In the genomic region with DNA sequence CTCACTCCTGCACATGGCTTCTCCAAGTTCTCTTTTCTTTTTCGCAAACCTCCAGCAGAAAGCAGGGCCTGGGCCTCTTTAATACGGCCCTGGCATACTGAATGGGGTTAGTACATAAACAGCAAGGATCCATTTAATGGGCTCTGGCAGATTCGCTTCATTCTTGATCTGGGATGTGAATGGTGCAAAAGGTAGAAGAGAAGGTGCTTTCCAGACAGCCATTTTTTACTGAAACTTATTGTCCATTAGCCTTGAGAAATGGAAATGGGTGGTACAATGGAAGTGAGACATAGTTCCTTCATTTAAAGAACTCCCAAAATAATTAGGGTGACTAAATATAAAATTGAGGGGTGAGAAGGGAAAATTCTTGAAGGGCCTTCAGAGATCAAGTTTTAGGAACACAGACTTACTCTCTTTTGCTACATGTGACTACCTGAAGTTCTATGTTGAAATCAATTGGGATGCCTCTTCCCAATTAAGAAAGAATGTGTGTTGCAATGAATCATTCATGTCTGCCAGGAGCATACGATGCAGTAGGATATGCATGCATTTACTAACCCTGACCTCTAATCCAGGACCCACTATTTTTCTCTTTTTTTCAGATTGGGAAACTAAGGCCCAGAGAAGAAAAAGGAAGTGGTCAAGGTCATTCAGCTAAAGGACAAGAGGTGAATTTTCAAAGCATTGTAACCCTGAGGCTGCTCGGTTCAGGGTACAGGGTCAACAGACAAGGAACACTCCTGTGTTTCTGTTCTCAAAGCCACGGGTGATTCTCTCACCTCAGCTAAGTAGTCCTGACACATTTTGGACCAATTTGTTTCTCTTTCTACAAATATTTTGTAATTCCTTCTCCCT, we compare ENCODE assay signal across 15 cellular contexts.
DNase-seq lines count a peak whose midpoint lies in the region; ATAC-seq and TF ChIP-seq lines count a peak whose summit lies in the region.
"Had no signal": no experiment of that assay in that cellular context is flagged by ENCODE, and none has a peak within 500 bp of the region (broad histone marks: within the 10 kb centered on the region; RNA-seq: fewer than 3 reads in every experiment).

No MANE protein-coding gene starts in this region.

- peaks cover 10 to 19% of the 10 kb centered on the region in 2 donors for H3K27me3 Mint-ChIP-seq in stimulated activated naive B cell treated with anti-CD40 and anti-IgM and Interleukin-4, amounts not matched to agents 10 μg/mL and 1 μg/mL and 100 μg/mL, for 72 hours
- peaks cover 22% of the 10 kb centered on the region for H3K27me3 Mint-ChIP-seq in activated naive CD8-positive, alpha-beta T cell treated with anti-CD3 and anti-CD28 coated beads for 36 hours

- ATAC-seq in GM18909 (IDR thresholded peaks at IDR 0.05; ENCODE audit: poor library complexity, unreplicated experiment) (peak; percentile 19), left lobe of liver (peak; percentile 20)
- no peak for ATAC-seq in stimulated activated naive B cell treated with anti-CD40 and anti-IgM and Interleukin-4, amounts not matched to agents 10 μg/mL and 1 μg/mL and 100 μg/mL, for 72 hours (replicated peaks)

- no peak overlapping the region for H3K4me3 ChIP-seq in AG10803 (ENCODE audit: low read length)
- H3K4me3 ChIP-seq: left lung, stomach had no signal

- no peak overlapping the region for H3K4me3 Mint-ChIP-seq in stimulated activated naive B cell treated with anti-CD40 and anti-IgM and Interleukin-4, amounts not matched to agents 10 μg/mL and 1 μg/mL and 100 μg/mL, for 72 hours
- H3K4me3 Mint-ChIP-seq in activated naive CD8-positive, alpha-beta T cell treated with anti-CD3 and anti-CD28 coated beads for 36 hours, result no peak overlapping the region
- H3K4me3 Mint-ChIP-seq: activated CD4-positive, alpha-beta T cell treated with anti-CD3 and anti-CD28 coated beads, Interleukin-2, amount 10 ng/mL, durations not matched to agents 7 days and 5 days; activated naive CD8-positive, alpha-beta T cell; naive B cell had no signal

- DNase-seq in AG10803 (ENCODE audit: low read depth) (peak; percentile 67), NCI-H69 (lab: John Stamatoyannopoulos, UW) (peak; percentile 43), left lobe of liver (ENCODE audit: low spot score) (no peak), NCI-H748 (lab: John Stamatoyannopoulos, UW; ENCODE audit: unreplicated experiment) (no peak), GM13977 (ENCODE audit: low spot score) (no peak)
- no peak for DNase-seq in stimulated activated naive B cell treated with anti-CD40 and anti-IgM and Interleukin-4, amounts not matched to agents 10 μg/mL and 1 μg/mL and 100 μg/mL, for 72 hours
- no peak for DNase-seq in activated naive CD8-positive, alpha-beta T cell treated with anti-CD3 and anti-CD28 coated beads for 36 hours
- DNase-seq: activated T-cell treated with anti-CD3 and anti-CD28 coated beads, Interleukin-2, amount 50 U/mL, for 1 hour; SHP77 treated with DMSO at 0.1 percent for 48 hours had no signal

- in situ Hi-C loops in GM13977 (cut with MboI; ENCODE audit: low pct_unique_long_range_greater_than_20kb, low sequenced_read_pairs, unreplicated experiment), result loop anchor here (10.0 kb wide), 2 partner anchors 280 to 310 kb away; no protein-coding TSS in a partner anchor

- no peaks in the 10 kb centered on the region for H3K36me3 Mint-ChIP-seq in stimulated activated naive B cell treated with anti-CD40 and anti-IgM and Interleukin-4, amounts not matched to agents 10 μg/mL and 1 μg/mL and 100 μg/mL, for 72 hours
- no peaks in the 10 kb centered on the region for H3K36me3 Mint-ChIP-seq in activated naive CD8-positive, alpha-beta T cell treated with anti-CD3 and anti-CD28 coated beads for 36 hours
- H3K36me3 Mint-ChIP-seq: activated naive CD8-positive, alpha-beta T cell; naive B cell had no signal

- no peak overlapping the region for H3K27ac Mint-ChIP-seq in stimulated activated naive B cell treated with anti-CD40 and anti-IgM and Interleukin-4, amounts not matched to agents 10 μg/mL and 1 μg/mL and 100 μg/mL, for 72 hours
- H3K27ac Mint-ChIP-seq in activated naive CD8-positive, alpha-beta T cell treated with anti-CD3 and anti-CD28 coated beads for 36 hours, result no peak overlapping the region
- H3K27ac Mint-ChIP-seq: activated CD4-positive, alpha-beta T cell treated with anti-CD3 and anti-CD28 coated beads, Interleukin-2, amount 10 ng/mL, durations not matched to agents 7 days and 5 days; activated naive CD8-positive, alpha-beta T cell had no signal

- no peaks in the 10 kb centered on the region for H3K9me3 Mint-ChIP-seq in stimulated activated naive B cell treated with anti-CD40 and anti-IgM and Interleukin-4, amounts not matched to agents 10 μg/mL and 1 μg/mL and 100 μg/mL, for 72 hours
- H3K9me3 Mint-ChIP-seq in activated naive CD8-positive, alpha-beta T cell treated with anti-CD3 and anti-CD28 coated beads for 36 hours, result no peaks in the 10 kb centered on the region
- H3K9me3 Mint-ChIP-seq: activated CD4-positive, alpha-beta T cell treated with anti-CD3 and anti-CD28 coated beads, Interleukin-2, amount 10 ng/mL, durations not matched to agents 7 days and 5 days; naive B cell had no signal

- H3K4me1 Mint-ChIP-seq in stimulated activated naive B cell treated with anti-CD40 and anti-IgM and Interleukin-4, amounts not matched to agents 10 μg/mL and 1 μg/mL and 100 μg/mL, for 72 hours, result no peaks in the 10 kb centered on the region
- peaks cover 2% of the 10 kb centered on the region for H3K4me1 Mint-ChIP-seq in activated naive CD8-positive, alpha-beta T cell treated with anti-CD3 and anti-CD28 coated beads for 36 hours
- H3K4me1 Mint-ChIP-seq: activated CD4-positive, alpha-beta T cell treated with anti-CD3 and anti-CD28 coated beads, Interleukin-2, amount 10 ng/mL, durations not matched to agents 7 days and 5 days; naive B cell had no signal

- no peak for TF ChIP-seq CTCF in AG10803 (conservative IDR thresholded peaks at IDR 0.05; ENCODE audit: low read length)
- no peak for TF ChIP-seq CTCF in GM13977 (IDR thresholded peaks at IDR 0.05; ENCODE audit: extremely low read depth, insufficient read depth, missing control alignments)

Comparison
In these comparisons a context has a peak if more than half of its experiments do, and no peak if none do; other contexts are left out.
1. DNase-seq: peak in AG10803 (single experiment) and NCI-H69 (single experiment); none in left lobe of liver (single experiment), NCI-H748 (single experiment), stimulated activated naive B cell treated with anti-CD40 and anti-IgM and Interleukin-4, amounts not matched to agents 10 μg/mL and 1 μg/mL and 100 μg/mL, for 72 hours (single experiment), activated naive CD8-positive, alpha-beta T cell treated with anti-CD3 and anti-CD28 coated beads for 36 hours (single experiment) and GM13977 (single experiment).
2. ATAC-seq: peak in GM18909 (single experiment) and left lobe of liver (single experiment); none in stimulated activated naive B cell treated with anti-CD40 and anti-IgM and Interleukin-4, amounts not matched to agents 10 μg/mL and 1 μg/mL and 100 μg/mL, for 72 hours (0 of 2).